Comparison of ENCODE assay signal across 12 cellular contexts in genomic region chr16:14957576-14958322, GRCh38.
"Had no signal": no experiment of that assay in that cellular context is flagged by ENCODE, and none has a peak within 500 bp of the region (broad histone marks: within the 10 kb centered on the region; RNA-seq: fewer than 3 reads in every experiment).

No MANE protein-coding gene starts in this region.

- H3K36me3 Mint-ChIP-seq: activated CD8-positive, alpha-beta memory T cell treated with anti-CD3 and anti-CD28 coated beads, Interleukin-2, amount 10 ng/mL, durations not matched to agents 7 days and 5 days; activated naive CD4-positive, alpha-beta T cell treated with anti-CD3 and anti-CD28 coated beads, Interleukin-2, amount 10 ng/mL, durations not matched to agents 7 days and 5 days; memory B cell; natural killer cell treated with Interleukin-12 subunit alpha and Interleukin-12 subunit beta and Interleukin-15 and Interleukin-18, amount 100 ng/mL, for 72 hours; stimulated activated effector memory CD8-positive, alpha-beta T cell treated with anti-CD3 and anti-CD28 coated beads, Interleukin-12 subunit alpha, Interleukin-12 subunit beta, amount 100 ng/mL, for 72 hours had no signal

- H3K36me3 ChIP-seq: uterus had no signal

- H3K9me3 Mint-ChIP-seq: activated naive CD4-positive, alpha-beta T cell treated with anti-CD3 and anti-CD28 coated beads, Interleukin-2, amount 10 ng/mL, durations not matched to agents 7 days and 5 days; natural killer cell treated with Interleukin-12 subunit alpha and Interleukin-12 subunit beta and Interleukin-15 and Interleukin-18, amount 100 ng/mL, for 72 hours; stimulated activated effector memory CD8-positive, alpha-beta T cell treated with anti-CD3 and anti-CD28 coated beads, Interleukin-12 subunit alpha, Interleukin-12 subunit beta, amount 100 ng/mL, for 72 hours had no signal

- ATAC-seq: activated CD4-positive, CD25-positive, alpha-beta regulatory T cell treated with anti-CD3 and anti-CD28 coated beads, Interleukin-2, amount 50 U/mL, for 24 hours; activated CD8-positive, alpha-beta memory T cell treated with anti-CD3 and anti-CD28 coated beads, Interleukin-2, amount 10 ng/mL, durations not matched to agents 7 days and 5 days; natural killer cell treated with Interleukin-12 subunit alpha and Interleukin-12 subunit beta and Interleukin-15 and Interleukin-18, amount 100 ng/mL, for 72 hours; stimulated activated effector memory CD8-positive, alpha-beta T cell treated with anti-CD3 and anti-CD28 coated beads, Interleukin-12 subunit alpha, Interleukin-12 subunit beta, amount 100 ng/mL, for 72 hours had no signal

- H3K4me1 Mint-ChIP-seq: activated CD8-positive, alpha-beta memory T cell treated with anti-CD3 and anti-CD28 coated beads, Interleukin-2, amount 10 ng/mL, durations not matched to agents 7 days and 5 days; activated naive CD4-positive, alpha-beta T cell treated with anti-CD3 and anti-CD28 coated beads, Interleukin-2, amount 10 ng/mL, durations not matched to agents 7 days and 5 days; memory B cell; stimulated activated effector memory CD8-positive, alpha-beta T cell treated with anti-CD3 and anti-CD28 coated beads, Interleukin-12 subunit alpha, Interleukin-12 subunit beta, amount 100 ng/mL, for 72 hours had no signal

- H3K4me1 ChIP-seq: uterus had no signal

- H3K4me3 Mint-ChIP-seq: activated CD8-positive, alpha-beta memory T cell treated with anti-CD3 and anti-CD28 coated beads, Interleukin-2, amount 10 ng/mL, durations not matched to agents 7 days and 5 days; activated naive CD4-positive, alpha-beta T cell treated with anti-CD3 and anti-CD28 coated beads, Interleukin-2, amount 10 ng/mL, durations not matched to agents 7 days and 5 days; memory B cell; natural killer cell treated with Interleukin-12 subunit alpha and Interleukin-12 subunit beta and Interleukin-15 and Interleukin-18, amount 100 ng/mL, for 72 hours; stimulated activated effector memory CD8-positive, alpha-beta T cell treated with anti-CD3 and anti-CD28 coated beads, Interleukin-12 subunit alpha, Interleukin-12 subunit beta, amount 100 ng/mL, for 72 hours had no signal

- H3K27me3 ChIP-seq: dorsolateral prefrontal cortex, uterus had no signal

- H3K27ac ChIP-seq: dorsolateral prefrontal cortex, uterus had no signal

- DNase-seq: activated CD4-positive, alpha-beta T cell treated with anti-CD3 and anti-CD28 coated beads, Interleukin-2, amount 50 U/mL, for 48 hours; activated CD8-positive, alpha-beta memory T cell treated with anti-CD3 and anti-CD28 coated beads, Interleukin-2, amount 10 ng/mL, durations not matched to agents 7 days and 5 days; activated naive CD4-positive, alpha-beta T cell treated with anti-CD3 and anti-CD28 coated beads, Interleukin-2, amount 10 ng/mL, durations not matched to agents 7 days and 5 days; activated T-cell treated with anti-CD3 and anti-CD28 coated beads, Interleukin-2, amount 50 U/mL, for 1 hour; dorsolateral prefrontal cortex; stimulated activated CD4-positive, alpha-beta T cell treated with anti-CD3 and anti-CD28 coated beads, Interleukin-12 subunit alpha, Interleukin-12 subunit beta, amount 100 ng/mL, for 4 hours; SW 1271; uterus had no signal

- H3K27ac Mint-ChIP-seq: activated CD8-positive, alpha-beta memory T cell treated with anti-CD3 and anti-CD28 coated beads, Interleukin-2, amount 10 ng/mL, durations not matched to agents 7 days and 5 days; activated naive CD4-positive, alpha-beta T cell treated with anti-CD3 and anti-CD28 coated beads, Interleukin-2, amount 10 ng/mL, durations not matched to agents 7 days and 5 days; memory B cell; natural killer cell treated with Interleukin-12 subunit alpha and Interleukin-12 subunit beta and Interleukin-15 and Interleukin-18, amount 100 ng/mL, for 72 hours; stimulated activated effector memory CD8-positive, alpha-beta T cell treated with anti-CD3 and anti-CD28 coated beads, Interleukin-12 subunit alpha, Interleukin-12 subunit beta, amount 100 ng/mL, for 72 hours had no signal

- H3K9me3 ChIP-seq: uterus had no signal

- H3K4me3 ChIP-seq: dorsolateral prefrontal cortex, uterus had no signal
